Comparison of ENCODE assay signal across 1 cellular context in genomic region chr4:190016369-190017289, GRCh38.
TF ChIP-seq lines count a peak whose summit lies in the region.

No MANE protein-coding gene starts in this region.

TF ChIP-seq in GM23338, 12 proteins besides CTCF, POLR2A, EP300 and RAD21 (continued from another document):
- TF ChIP-seq ZNF462 (CRISPR knock-in tag; IDR thresholded peaks at IDR 0.05): no peak
- no peak for TF ChIP-seq STAT1 (IDR thresholded peaks at IDR 0.05; ENCODE audit: unreplicated experiment)
